ENCODE assay signal across 8 cellular contexts in the genomic region with DNA sequence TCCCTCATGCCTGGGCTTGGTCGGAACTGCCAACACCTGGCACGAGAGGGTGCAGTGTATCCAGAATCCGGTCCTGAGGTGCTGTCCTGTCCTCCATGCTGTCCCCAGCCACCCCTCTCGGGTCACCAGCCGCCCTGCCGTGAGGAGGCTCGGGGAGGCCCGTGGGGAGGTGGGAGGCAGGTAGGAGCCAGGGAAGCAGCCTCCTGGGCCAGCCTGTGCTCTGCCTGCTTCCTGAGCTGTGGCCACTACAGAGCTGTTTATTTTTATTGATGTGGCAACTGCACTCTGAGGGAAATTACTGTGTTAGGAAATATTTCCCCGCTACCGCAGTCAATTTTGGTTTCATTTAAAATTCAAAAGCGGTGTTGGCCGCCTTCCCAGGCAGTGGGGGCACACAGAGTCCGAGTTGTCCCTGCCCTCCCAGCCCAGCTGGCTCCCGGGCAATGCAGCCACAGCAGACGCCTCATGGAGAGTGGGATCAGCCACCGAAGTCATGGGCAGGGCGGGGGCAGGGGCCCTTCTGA. TPM values are rescaled to one million over a fixed set of nuclear protein-coding genes. Genes with fewer than 3 reads are reported as not detected.
DNase-seq lines count a peak whose midpoint lies in the region; TF ChIP-seq lines count a peak whose summit lies in the region.

No MANE protein-coding gene starts in this region.

- H3K4me2 ChIP-seq in MM.1S (ENCODE audit: low read depth, low read length) = no peak overlapping the region

- H3K79me2 ChIP-seq in MM.1S (ENCODE audit: low read length) = no peaks in the 10 kb centered on the region

- H3K9me2 ChIP-seq in MM.1S (replicated peaks; ENCODE audit: insufficient read depth, low read length) = no peaks in the 10 kb centered on the region

- intact Hi-C loops in posterior vena cava (cut with DNase I) = no loop called here

- peaks cover 18% of the 10 kb centered on the region for H3K4me1 ChIP-seq in effector memory CD4-positive, alpha-beta T cell (ENCODE audit: control insufficient read depth, insufficient read depth, low read length, poor library complexity, severe bottlenecking)
- no peaks in the 10 kb centered on the region for H3K4me1 ChIP-seq in MM.1S (ENCODE audit: low read length)

- no peaks in the 10 kb centered on the region for H4K20me1 ChIP-seq in MM.1S (ENCODE audit: insufficient read depth, low read length)

- H3K4me3 ChIP-seq in effector memory CD4-positive, alpha-beta T cell (ENCODE audit: insufficient read depth, low read depth, low read length, poor library complexity, severe bottlenecking) = peak overlapping the region; percentile 25
- H3K4me3 ChIP-seq in MM.1S (ENCODE audit: low read length) = no peak overlapping the region

- TF ChIP-seq CTCF in MM.1S (IDR thresholded peaks at IDR 0.05; ENCODE audit: low read length) = no peak

- in situ Hi-C loops in G401 (cut with HindIII; ENCODE audit: low sequenced_read_pairs) = no loop called here

- peaks cover 5% of the 10 kb centered on the region for H3K36me3 ChIP-seq in effector memory CD4-positive, alpha-beta T cell (ENCODE audit: control insufficient read depth, insufficient read depth, low read length)
- H3K36me3 ChIP-seq in MM.1S (replicated peaks; ENCODE audit: insufficient read depth, low read length) = no peaks in the 10 kb centered on the region

- DNase-seq in G401 (ENCODE audit: low spot score) (peak; percentile 19), NOMO-1 (lab: John Stamatoyannopoulos, UW; ENCODE audit: unreplicated experiment in 2 of 2) (peak; percentile 65 to 84), posterior vena cava (ENCODE audit: low spot score) (peak; percentile 93), iPS-NIHi7 (ENCODE audit: extremely low spot score) (no peak), MM.1S (no peak), NCI-H1930 (lab: John Stamatoyannopoulos, UW) (no peak), middle frontal gyrus (ENCODE audit: extremely low spot score, low spot score) (no peak)
- no peak for DNase-seq in effector memory CD4-positive, alpha-beta T cell

- H3K9me3 ChIP-seq in effector memory CD4-positive, alpha-beta T cell (ENCODE audit: control insufficient read depth, low read length) = no peaks in the 10 kb centered on the region
- no peaks in the 10 kb centered on the region for H3K9me3 ChIP-seq in MM.1S (replicated peaks; ENCODE audit: insufficient read depth, low read length)

- H3K9ac ChIP-seq in MM.1S (ENCODE audit: low read length) = no peak overlapping the region

- H2AFZ ChIP-seq in MM.1S (ENCODE audit: low read length) = no peak overlapping the region

- no peaks in the 10 kb centered on the region for H3K27me3 ChIP-seq in effector memory CD4-positive, alpha-beta T cell (replicated peaks; ENCODE audit: control insufficient read depth, insufficient read depth, low read length, poor library complexity, severe bottlenecking)
- H3K27me3 ChIP-seq in MM.1S (replicated peaks; ENCODE audit: insufficient read depth, low read length) = no peaks in the 10 kb centered on the region

- H3K27ac ChIP-seq in effector memory CD4-positive, alpha-beta T cell (ENCODE audit: insufficient read depth, low read length, poor library complexity, severe bottlenecking) = no peak overlapping the region
- H3K27ac ChIP-seq in MM.1S (ENCODE audit: low read length) = no peak overlapping the region

- no peaks in the 10 kb centered on the region for H3F3A ChIP-seq in MM.1S (ENCODE audit: insufficient read depth, low read length)

RNA-seq across cellular contexts. Expression of a gene that starts 18.3 kb away (rescaled TPM):
- 40.0 and 44.1 TPM in 2 replicates for total RNA-seq in G401 (2014; rRNA removed; shearing (Covaris generic))
- 10 to 100 TPM; 11.2 to 13.6 TPM for total RNA-seq in posterior vena cava

RNA-seq across cellular contexts. Expression of a gene that starts 18.5 kb away (rescaled TPM):
- total RNA-seq in G401 (2014; rRNA removed; shearing (Covaris generic)) = 24.9 and 28.9 TPM in 2 replicates
- total RNA-seq in posterior vena cava = 10 to 100 TPM in 1 of 2 donors, 1 to 10 TPM in 1; 9.7 to 10.2 TPM

Comparison
In these comparisons a context has a peak if more than half of its experiments do, and no peak if none do; other contexts are left out.
1. DNase-seq: peak in G401 (single experiment), NOMO-1 (2 of 2) and posterior vena cava (single experiment); none in effector memory CD4-positive, alpha-beta T cell (0 of 3), iPS-NIHi7 (single experiment), MM.1S (single experiment), NCI-H1930 (0 of 2) and middle frontal gyrus (single experiment).